8 cellular contexts compared by ENCODE assay signal in genomic region chrX:24148118-24148517, GRCh38. TPM values are rescaled to one million over a fixed set of nuclear protein-coding genes. Genes with fewer than 3 reads are reported as not detected.
DNase-seq lines count a peak whose midpoint lies in the region; ATAC-seq, FAIRE-seq and TF ChIP-seq lines count a peak whose summit lies in the region.

No MANE protein-coding gene starts in this region.

- FAIRE-seq in kidney (lab: Jason Lieb, UNC): no peak

- peak overlapping the region in 1 of 2 donors; percentile 72 for H3K9ac ChIP-seq in kidney (ENCODE audit: low read length in 2 of 2)

- peaks cover 2 to 3% of the 10 kb centered on the region in 2 donors for H3K4me1 ChIP-seq in kidney (ENCODE audit: control insufficient read depth in 1 of 2, insufficient read depth in 1 of 2, low read depth in 1 of 2, low read length in 2 of 2)
- H3K4me1 ChIP-seq in thoracic aorta (ENCODE audit: control insufficient read depth in 1 of 2, low read depth in 2 of 2): peaks cover 6 to 31% of the 10 kb centered on the region in 2 donors

- peaks cover 8 to 17% of the 10 kb centered on the region in 2 donors for H3K36me3 Mint-ChIP-seq in activated T-cell treated with anti-CD3 and anti-CD28 coated beads, Interleukin-2, amount 50 U/mL, for 72 hours (ENCODE audit: insufficient read depth in 2 of 2)
- peaks cover 20% of the 10 kb centered on the region for H3K36me3 Mint-ChIP-seq in activated CD8-positive, alpha-beta T cell treated with anti-CD3 and anti-CD28 coated beads, Interleukin-2, amount 10 ng/mL, durations not matched to agents 7 days and 5 days (ENCODE audit: low read depth)

- DNase-seq in activated T-cell treated with anti-CD3 and anti-CD28 coated beads, Interleukin-2, amount 50 U/mL, for 72 hours: no peak
- DNase-seq in activated T-cell treated with anti-CD3 and anti-CD28 coated beads for 4 hours: no peak
- no peak for DNase-seq in activated CD8-positive, alpha-beta T cell treated with anti-CD3 and anti-CD28 coated beads, Interleukin-2, amount 10 ng/mL, durations not matched to agents 7 days and 5 days
- no peak for DNase-seq in kidney
- DNase-seq in thoracic aorta (ENCODE audit: low spot score): no peak
- no peak for DNase-seq in COLO668 (lab: John Stamatoyannopoulos, UW; ENCODE audit: unreplicated experiment)

- H3K4me3 ChIP-seq in kidney (ENCODE audit: low read length in 2 of 2): peak overlapping the region in 1 of 2 donors; percentile 61
- H3K4me3 ChIP-seq in thoracic aorta: peak overlapping the region; percentile 85

- H3K4me1 Mint-ChIP-seq in activated T-cell treated with anti-CD3 and anti-CD28 coated beads, Interleukin-2, amount 50 U/mL, for 72 hours (ENCODE audit: low read depth): peaks cover 64% of the 10 kb centered on the region
- H3K4me1 Mint-ChIP-seq in activated CD8-positive, alpha-beta T cell treated with anti-CD3 and anti-CD28 coated beads, Interleukin-2, amount 10 ng/mL, durations not matched to agents 7 days and 5 days (ENCODE audit: low read depth): peaks cover 55% of the 10 kb centered on the region

- peak overlapping the region; percentile 80 to 87 for H3K4me3 Mint-ChIP-seq in activated T-cell treated with anti-CD3 and anti-CD28 coated beads, Interleukin-2, amount 50 U/mL, for 72 hours
- peak overlapping the region; percentile 78 for H3K4me3 Mint-ChIP-seq in activated CD8-positive, alpha-beta T cell treated with anti-CD3 and anti-CD28 coated beads, Interleukin-2, amount 10 ng/mL, durations not matched to agents 7 days and 5 days

- TF ChIP-seq CTCF in kidney (IDR thresholded peaks at IDR 0.05; ENCODE audit: borderline replicate concordance, extremely low read depth, insufficient read depth): no peak
- TF ChIP-seq CTCF in thoracic aorta (IDR thresholded peaks at IDR 0.05): no peak

- ATAC-seq in activated T-cell treated with anti-CD3 and anti-CD28 coated beads, Interleukin-2, amount 50 U/mL, for 72 hours (replicated peaks in 1 of 2): no peak
- ATAC-seq in activated CD8-positive, alpha-beta T cell treated with anti-CD3 and anti-CD28 coated beads, Interleukin-2, amount 10 ng/mL, durations not matched to agents 7 days and 5 days: no peak
- ATAC-seq in thoracic aorta (ENCODE audit: insufficient number of reproducible peaks, low FRiP score, low read depth) (no peak), GM21381 (IDR thresholded peaks at IDR 0.05; ENCODE audit: unreplicated experiment) (no peak), HG02884 (IDR thresholded peaks at IDR 0.05; ENCODE audit: unreplicated experiment) (no peak)

- H3K27ac Mint-ChIP-seq in activated T-cell treated with anti-CD3 and anti-CD28 coated beads, Interleukin-2, amount 50 U/mL, for 72 hours: peak overlapping the region; percentile 97
- peak overlapping the region; percentile 90 for H3K27ac Mint-ChIP-seq in activated CD8-positive, alpha-beta T cell treated with anti-CD3 and anti-CD28 coated beads, Interleukin-2, amount 10 ng/mL, durations not matched to agents 7 days and 5 days

- H3K36me3 ChIP-seq in kidney (ENCODE audit: control insufficient read depth in 1 of 2, insufficient read depth in 2 of 2, low read length in 2 of 2) (no peaks in the 10 kb centered on the region), thoracic aorta (no peaks in the 10 kb centered on the region)

- H3K27me3 ChIP-seq in thoracic aorta (replicated peaks; ENCODE audit: insufficient read depth): no peaks in the 10 kb centered on the region

- no peaks in the 10 kb centered on the region for H3K9me3 Mint-ChIP-seq in activated T-cell treated with anti-CD3 and anti-CD28 coated beads, Interleukin-2, amount 50 U/mL, for 72 hours
- no peaks in the 10 kb centered on the region for H3K9me3 Mint-ChIP-seq in activated CD8-positive, alpha-beta T cell treated with anti-CD3 and anti-CD28 coated beads, Interleukin-2, amount 10 ng/mL, durations not matched to agents 7 days and 5 days (ENCODE audit: insufficient read depth)

- H3K27ac ChIP-seq in kidney (ENCODE audit: low read depth in 2 of 2, low read length in 2 of 2) (peak overlapping the region; percentile 83 to 92), thoracic aorta (peak overlapping the region; percentile 93 to 95)

- POLR2A ChIA-PET in activated CD8-positive, alpha-beta T cell treated with anti-CD3 and anti-CD28 coated beads, Interleukin-2, amount 10 ng/mL, durations not matched to agents 7 days and 5 days (lab: Charles Lee): interaction anchor here (2.2 kb wide), 1 partner anchor 94 kb away, joined by 9 read pairs; the partner anchor contains the start of gene EIF2S3

- H3K27me3 Mint-ChIP-seq in activated T-cell treated with anti-CD3 and anti-CD28 coated beads, Interleukin-2, amount 50 U/mL, for 72 hours (ENCODE audit: low read depth): no peaks in the 10 kb centered on the region
- H3K27me3 Mint-ChIP-seq in activated CD8-positive, alpha-beta T cell treated with anti-CD3 and anti-CD28 coated beads, Interleukin-2, amount 10 ng/mL, durations not matched to agents 7 days and 5 days (ENCODE audit: low read depth): no peaks in the 10 kb centered on the region

- intact Hi-C loops in kidney (cut with DNase I): no loop called here

- CTCF ChIA-PET in activated CD8-positive, alpha-beta T cell treated with anti-CD3 and anti-CD28 coated beads, Interleukin-2, amount 10 ng/mL, durations not matched to agents 7 days and 5 days (lab: Charles Lee): interaction anchor here (1.0 kb wide), 1 partner anchor 94 kb away, joined by 5 read pairs; the partner anchor contains the start of gene EIF2S3

- H3K9me3 ChIP-seq in kidney (ENCODE audit: control insufficient read depth in 1 of 2, low read length in 2 of 2) (no peaks in the 10 kb centered on the region), thoracic aorta (no peaks in the 10 kb centered on the region)

RNA-seq across cellular contexts. Expression of gene ZFX, which starts 1.4 kb away (rescaled TPM):
- total RNA-seq in activated T-cell treated with anti-CD3 and anti-CD28 coated beads, Interleukin-2, amount 50 U/mL, for 72 hours: 10 to 100 TPM; 47.2 to 78.6 TPM
- total RNA-seq in activated CD8-positive, alpha-beta T cell treated with anti-CD3 and anti-CD28 coated beads, Interleukin-2, amount 10 ng/mL, durations not matched to agents 7 days and 5 days: 10 to 100 TPM; 44.4 to 44.5 TPM
- 58.3 TPM for total RNA-seq in kidney
- 5.0 TPM for polyA plus RNA-seq in kidney (ENCODE audit: insufficient read depth, low read depth, low replicate concordance)
- total RNA-seq in thoracic aorta: 10 to 100 TPM; 38.4 to 39.7 TPM
